Comparison of ENCODE assay signal across 20 cellular contexts in genomic region chrX:101303790-101304189, GRCh38. TPM values are rescaled to one million over a fixed set of nuclear protein-coding genes. Genes with fewer than 3 reads are reported as not detected.
DNase-seq lines count a peak whose midpoint lies in the region; ATAC-seq, FAIRE-seq and TF ChIP-seq lines count a peak whose summit lies in the region.
"Had no signal": no experiment of that assay in that cellular context is flagged by ENCODE, and none has a peak within 500 bp of the region (broad histone marks: within the 10 kb centered on the region; RNA-seq: fewer than 3 reads in every experiment).

No MANE protein-coding gene starts in this region.

- H3K27me3 ChIP-seq in hepatocyte: no peaks in the 10 kb centered on the region
- H3K27me3 ChIP-seq: BLaER1 had no signal

- H3K4me1 ChIP-seq in hepatocyte (ENCODE audit: insufficient read depth): no peaks in the 10 kb centered on the region
- H3K4me1 ChIP-seq: BLaER1 had no signal

- H2AFZ ChIP-seq in hepatocyte: no peak overlapping the region
- H2AFZ ChIP-seq: GM23338 had no signal

- no peaks in the 10 kb centered on the region for H3K9me2 ChIP-seq in hepatocyte (replicated peaks; ENCODE audit: insufficient read depth)

- no peak for TF ChIP-seq POLR2A in GM12891 (IDR thresholded peaks at IDR 0.05; ENCODE audit: low read depth, low read length)

- FAIRE-seq in GM12891 (lab: Jason Lieb, UNC): no peak
- peak; percentile 89 for FAIRE-seq in islet of Langerhans (lab: Jason Lieb, UNC)

- no peaks in the 10 kb centered on the region for H4K20me1 ChIP-seq in hepatocyte (ENCODE audit: insufficient read depth, poor library complexity, severe bottlenecking)
- H4K20me1 ChIP-seq: BLaER1 had no signal

- intact Hi-C loops in posterior cingulate gyrus (cut with DNase I): no loop called here

- H3K36me3 ChIP-seq in hepatocyte (replicated peaks; ENCODE audit: insufficient read depth, low read depth): no peaks in the 10 kb centered on the region
- H3K36me3 ChIP-seq: BLaER1 had no signal

- DNase-seq in GM12891 (ENCODE audit: insufficient read length, low spot score): no peak
- no peak for DNase-seq in posterior cingulate gyrus
- no peak for DNase-seq in hepatocyte (ENCODE audit: low spot score)
- DNase-seq in COLO668 (lab: John Stamatoyannopoulos, UW; ENCODE audit: unreplicated experiment): no peak
- DNase-seq: Calu3; CD4-positive, CD25-positive, alpha-beta regulatory T cell; CD8-positive, alpha-beta T cell; DMS53; DMS79 treated with DMSO at 0.1 percent for 48 hours; GF-D8; H9 had no signal

- H3K79me2 ChIP-seq in hepatocyte: no peaks in the 10 kb centered on the region

- ATAC-seq in HG02885 (IDR thresholded peaks at IDR 0.05; ENCODE audit: poor library complexity, unreplicated experiment): peak; percentile 47
- ATAC-seq: CD8-positive, alpha-beta T cell; GM23338; HCT116 had no signal

- TF ChIP-seq CTCF in hepatocyte (IDR thresholded peaks at IDR 0.05; ENCODE audit: poor library complexity): no peak

- H3K9me3 ChIP-seq in hepatocyte (ENCODE audit: low read depth): no peaks in the 10 kb centered on the region
- H3K9me3 ChIP-seq: BLaER1 had no signal

- no peak overlapping the region for H3K27ac ChIP-seq in hepatocyte
- H3K27ac ChIP-seq: BLaER1, C4-2B had no signal

- WGBS in hepatocyte (ENCODE audit: low lambda C conversion rate, missing lambda C conversion rate): 71% methylated on average over 1 of the region's 1 CpG

- no peak overlapping the region for H3K4me2 ChIP-seq in hepatocyte
- H3K4me2 ChIP-seq: BLaER1, GM23338 had no signal

- H3K4me3 ChIP-seq in hepatocyte: no peak overlapping the region
- H3K4me3 ChIP-seq: BLaER1, GM23338 had no signal

TF ChIP-seq in GM12891, 5 proteins besides CTCF, POLR2A, EP300 and RAD21:
- TF ChIP-seq PAX5 (IDR thresholded peaks at IDR 0.05; ENCODE audit: insufficient read depth, low read length, severe bottlenecking) (no peak), TAF1 (IDR thresholded peaks at IDR 0.05; ENCODE audit: low read depth, low read length) (no peak), POU2F2 (IDR thresholded peaks at IDR 0.05; ENCODE audit: low read depth, low read length) (no peak), SPI1 (IDR thresholded peaks at IDR 0.05; ENCODE audit: low read depth, low read length) (peak; percentile 71), POLR2AphosphoS5 (IDR thresholded peaks at IDR 0.05; ENCODE audit: low read depth, low read length) (no peak)

RNA-seq across cellular contexts. Expression of gene TAF7L, which starts 12.7 kb away (rescaled TPM):
- 0.05 TPM for polyA plus RNA-seq in GM12891 (2012; ENCODE audit: low read depth, missing spikeins)
- total RNA-seq in hepatocyte: not detected in 2 replicates
- 0.08 TPM in 1 of 2 replicates, not detected in the other for polyA plus RNA-seq in hepatocyte
- total RNA-seq: A172; Calu3; CD4-positive, CD25-positive, alpha-beta regulatory T cell; CD8-positive, alpha-beta T cell; G401; GM23338; H4; H9 had no signal
- polyA plus RNA-seq: CD4-positive, CD25-positive, alpha-beta regulatory T cell had no signal

RNA-seq across cellular contexts. Expression of gene TIMM8A, which starts 44.8 kb away (rescaled TPM):
- polyA plus RNA-seq in GM12891 (2012; ENCODE audit: low read depth, missing spikeins): 21.5 TPM
- 8.8 and 10.2 TPM in 2 replicates for total RNA-seq in hepatocyte
- polyA plus RNA-seq in hepatocyte: 13.0 and 16.5 TPM in 2 replicates
